In the genomic region with DNA sequence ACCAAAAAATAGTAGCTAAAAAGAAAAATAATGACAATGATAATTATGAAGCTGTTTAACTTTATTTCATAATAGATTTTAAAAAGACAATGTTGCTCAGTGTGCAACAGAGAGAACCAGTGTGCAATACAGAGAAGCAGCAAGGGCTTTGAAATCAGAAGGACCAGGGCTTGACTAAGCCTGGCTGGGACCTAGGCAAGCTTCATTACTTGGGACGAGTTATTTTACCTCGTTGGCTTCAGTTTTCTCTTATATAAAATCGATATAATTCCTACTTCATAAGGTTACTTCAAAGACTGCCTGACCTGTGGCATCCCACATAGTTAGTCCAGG, we compare ENCODE assay signal across 1 cellular context.
TF ChIP-seq lines count a peak whose summit lies in the region.

No MANE protein-coding gene starts in this region.

TF ChIP-seq in WTC11, 78 proteins besides CTCF, POLR2A, EP300 and RAD21:
- TF ChIP-seq, protein P1, sequence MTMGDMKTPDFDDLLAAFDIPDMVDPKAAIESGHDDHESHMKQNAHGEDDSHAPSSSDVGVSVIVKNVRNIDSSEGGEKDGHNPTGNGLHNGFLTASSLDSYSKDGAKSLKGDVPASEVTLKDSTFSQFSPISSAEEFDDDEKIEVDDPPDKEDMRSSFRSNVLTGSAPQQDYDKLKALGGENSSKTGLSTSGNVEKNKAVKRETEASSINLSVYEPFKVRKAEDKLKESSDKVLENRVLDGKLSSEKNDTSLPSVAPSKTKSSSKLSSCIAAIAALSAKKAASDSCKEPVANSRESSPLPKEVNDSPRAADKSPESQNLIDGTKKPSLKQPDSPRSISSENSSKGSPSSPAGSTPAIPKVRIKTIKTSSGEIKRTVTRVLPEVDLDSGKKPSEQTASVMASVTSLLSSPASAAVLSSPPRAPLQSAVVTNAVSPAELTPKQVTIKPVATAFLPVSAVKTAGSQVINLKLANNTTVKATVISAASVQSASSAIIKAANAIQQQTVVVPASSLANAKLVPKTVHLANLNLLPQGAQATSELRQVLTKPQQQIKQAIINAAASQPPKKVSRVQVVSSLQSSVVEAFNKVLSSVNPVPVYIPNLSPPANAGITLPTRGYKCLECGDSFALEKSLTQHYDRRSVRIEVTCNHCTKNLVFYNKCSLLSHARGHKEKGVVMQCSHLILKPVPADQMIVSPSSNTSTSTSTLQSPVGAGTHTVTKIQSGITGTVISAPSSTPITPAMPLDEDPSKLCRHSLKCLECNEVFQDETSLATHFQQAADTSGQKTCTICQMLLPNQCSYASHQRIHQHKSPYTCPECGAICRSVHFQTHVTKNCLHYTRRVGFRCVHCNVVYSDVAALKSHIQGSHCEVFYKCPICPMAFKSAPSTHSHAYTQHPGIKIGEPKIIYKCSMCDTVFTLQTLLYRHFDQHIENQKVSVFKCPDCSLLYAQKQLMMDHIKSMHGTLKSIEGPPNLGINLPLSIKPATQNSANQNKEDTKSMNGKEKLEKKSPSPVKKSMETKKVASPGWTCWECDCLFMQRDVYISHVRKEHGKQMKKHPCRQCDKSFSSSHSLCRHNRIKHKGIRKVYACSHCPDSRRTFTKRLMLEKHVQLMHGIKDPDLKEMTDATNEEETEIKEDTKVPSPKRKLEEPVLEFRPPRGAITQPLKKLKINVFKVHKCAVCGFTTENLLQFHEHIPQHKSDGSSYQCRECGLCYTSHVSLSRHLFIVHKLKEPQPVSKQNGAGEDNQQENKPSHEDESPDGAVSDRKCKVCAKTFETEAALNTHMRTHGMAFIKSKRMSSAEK (CRISPR knock-in tag; IDR thresholded peaks at IDR 0.05; ENCODE audit: borderline replicate concordance): no peak
- TF ChIP-seq, protein P2, sequence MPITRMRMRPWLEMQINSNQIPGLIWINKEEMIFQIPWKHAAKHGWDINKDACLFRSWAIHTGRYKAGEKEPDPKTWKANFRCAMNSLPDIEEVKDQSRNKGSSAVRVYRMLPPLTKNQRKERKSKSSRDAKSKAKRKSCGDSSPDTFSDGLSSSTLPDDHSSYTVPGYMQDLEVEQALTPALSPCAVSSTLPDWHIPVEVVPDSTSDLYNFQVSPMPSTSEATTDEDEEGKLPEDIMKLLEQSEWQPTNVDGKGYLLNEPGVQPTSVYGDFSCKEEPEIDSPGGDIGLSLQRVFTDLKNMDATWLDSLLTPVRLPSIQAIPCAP (CRISPR knock-in tag; IDR thresholded peaks at IDR 0.05): no peak
- TF ChIP-seq, protein P3, sequence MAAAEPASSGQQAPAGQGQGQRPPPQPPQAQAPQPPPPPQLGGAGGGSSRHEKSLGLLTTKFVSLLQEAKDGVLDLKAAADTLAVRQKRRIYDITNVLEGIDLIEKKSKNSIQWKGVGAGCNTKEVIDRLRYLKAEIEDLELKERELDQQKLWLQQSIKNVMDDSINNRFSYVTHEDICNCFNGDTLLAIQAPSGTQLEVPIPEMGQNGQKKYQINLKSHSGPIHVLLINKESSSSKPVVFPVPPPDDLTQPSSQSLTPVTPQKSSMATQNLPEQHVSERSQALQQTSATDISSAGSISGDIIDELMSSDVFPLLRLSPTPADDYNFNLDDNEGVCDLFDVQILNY (CRISPR knock-in tag; IDR thresholded peaks at IDR 0.05): no peak
- TF ChIP-seq NR2C2 (CRISPR knock-in tag; IDR thresholded peaks at IDR 0.05) (no peak), PRRX2 (CRISPR knock-in tag; IDR thresholded peaks at IDR 0.05) (no peak), ZNF317 (CRISPR knock-in tag; IDR thresholded peaks at IDR 0.05; ENCODE audit: borderline replicate concordance, low read depth) (no peak), OVOL2 (CRISPR knock-in tag; IDR thresholded peaks at IDR 0.05; ENCODE audit: borderline replicate concordance) (no peak), SMAD4 (CRISPR knock-in tag; IDR thresholded peaks at IDR 0.05) (no peak), RELA (CRISPR knock-in tag; IDR thresholded peaks at IDR 0.05; ENCODE audit: borderline replicate concordance) (no peak), ELF4 (CRISPR knock-in tag; IDR thresholded peaks at IDR 0.05; ENCODE audit: low read depth) (no peak)
- TF ChIP-seq, protein P4, sequence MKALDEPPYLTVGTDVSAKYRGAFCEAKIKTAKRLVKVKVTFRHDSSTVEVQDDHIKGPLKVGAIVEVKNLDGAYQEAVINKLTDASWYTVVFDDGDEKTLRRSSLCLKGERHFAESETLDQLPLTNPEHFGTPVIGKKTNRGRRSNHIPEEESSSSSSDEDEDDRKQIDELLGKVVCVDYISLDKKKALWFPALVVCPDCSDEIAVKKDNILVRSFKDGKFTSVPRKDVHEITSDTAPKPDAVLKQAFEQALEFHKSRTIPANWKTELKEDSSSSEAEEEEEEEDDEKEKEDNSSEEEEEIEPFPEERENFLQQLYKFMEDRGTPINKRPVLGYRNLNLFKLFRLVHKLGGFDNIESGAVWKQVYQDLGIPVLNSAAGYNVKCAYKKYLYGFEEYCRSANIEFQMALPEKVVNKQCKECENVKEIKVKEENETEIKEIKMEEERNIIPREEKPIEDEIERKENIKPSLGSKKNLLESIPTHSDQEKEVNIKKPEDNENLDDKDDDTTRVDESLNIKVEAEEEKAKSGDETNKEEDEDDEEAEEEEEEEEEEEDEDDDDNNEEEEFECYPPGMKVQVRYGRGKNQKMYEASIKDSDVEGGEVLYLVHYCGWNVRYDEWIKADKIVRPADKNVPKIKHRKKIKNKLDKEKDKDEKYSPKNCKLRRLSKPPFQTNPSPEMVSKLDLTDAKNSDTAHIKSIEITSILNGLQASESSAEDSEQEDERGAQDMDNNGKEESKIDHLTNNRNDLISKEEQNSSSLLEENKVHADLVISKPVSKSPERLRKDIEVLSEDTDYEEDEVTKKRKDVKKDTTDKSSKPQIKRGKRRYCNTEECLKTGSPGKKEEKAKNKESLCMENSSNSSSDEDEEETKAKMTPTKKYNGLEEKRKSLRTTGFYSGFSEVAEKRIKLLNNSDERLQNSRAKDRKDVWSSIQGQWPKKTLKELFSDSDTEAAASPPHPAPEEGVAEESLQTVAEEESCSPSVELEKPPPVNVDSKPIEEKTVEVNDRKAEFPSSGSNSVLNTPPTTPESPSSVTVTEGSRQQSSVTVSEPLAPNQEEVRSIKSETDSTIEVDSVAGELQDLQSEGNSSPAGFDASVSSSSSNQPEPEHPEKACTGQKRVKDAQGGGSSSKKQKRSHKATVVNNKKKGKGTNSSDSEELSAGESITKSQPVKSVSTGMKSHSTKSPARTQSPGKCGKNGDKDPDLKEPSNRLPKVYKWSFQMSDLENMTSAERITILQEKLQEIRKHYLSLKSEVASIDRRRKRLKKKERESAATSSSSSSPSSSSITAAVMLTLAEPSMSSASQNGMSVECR (CRISPR knock-in tag; IDR thresholded peaks at IDR 0.05; ENCODE audit: borderline replicate concordance): no peak
- TF ChIP-seq, protein P5, sequence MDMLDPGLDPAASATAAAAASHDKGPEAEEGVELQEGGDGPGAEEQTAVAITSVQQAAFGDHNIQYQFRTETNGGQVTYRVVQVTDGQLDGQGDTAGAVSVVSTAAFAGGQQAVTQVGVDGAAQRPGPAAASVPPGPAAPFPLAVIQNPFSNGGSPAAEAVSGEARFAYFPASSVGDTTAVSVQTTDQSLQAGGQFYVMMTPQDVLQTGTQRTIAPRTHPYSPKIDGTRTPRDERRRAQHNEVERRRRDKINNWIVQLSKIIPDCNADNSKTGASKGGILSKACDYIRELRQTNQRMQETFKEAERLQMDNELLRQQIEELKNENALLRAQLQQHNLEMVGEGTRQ (CRISPR knock-in tag; IDR thresholded peaks at IDR 0.05): no peak
- TF ChIP-seq, protein P6, sequence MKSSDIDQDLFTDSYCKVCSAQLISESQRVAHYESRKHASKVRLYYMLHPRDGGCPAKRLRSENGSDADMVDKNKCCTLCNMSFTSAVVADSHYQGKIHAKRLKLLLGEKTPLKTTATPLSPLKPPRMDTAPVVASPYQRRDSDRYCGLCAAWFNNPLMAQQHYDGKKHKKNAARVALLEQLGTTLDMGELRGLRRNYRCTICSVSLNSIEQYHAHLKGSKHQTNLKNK (CRISPR knock-in tag; IDR thresholded peaks at IDR 0.05): no peak
- TF ChIP-seq, protein P7, sequence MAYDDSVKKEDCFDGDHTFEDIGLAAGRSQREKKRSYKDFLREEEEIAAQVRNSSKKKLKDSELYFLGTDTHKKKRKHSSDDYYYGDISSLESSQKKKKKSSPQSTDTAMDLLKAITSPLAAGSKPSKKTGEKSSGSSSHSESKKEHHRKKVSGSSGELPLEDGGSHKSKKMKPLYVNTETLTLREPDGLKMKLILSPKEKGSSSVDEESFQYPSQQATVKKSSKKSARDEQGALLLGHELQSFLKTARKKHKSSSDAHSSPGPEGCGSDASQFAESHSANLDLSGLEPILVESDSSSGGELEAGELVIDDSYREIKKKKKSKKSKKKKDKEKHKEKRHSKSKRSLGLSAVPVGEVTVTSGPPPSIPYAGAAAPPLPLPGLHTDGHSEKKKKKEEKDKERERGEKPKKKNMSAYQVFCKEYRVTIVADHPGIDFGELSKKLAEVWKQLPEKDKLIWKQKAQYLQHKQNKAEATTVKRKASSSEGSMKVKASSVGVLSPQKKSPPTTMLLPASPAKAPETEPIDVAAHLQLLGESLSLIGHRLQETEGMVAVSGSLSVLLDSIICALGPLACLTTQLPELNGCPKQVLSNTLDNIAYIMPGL (CRISPR knock-in tag; IDR thresholded peaks at IDR 0.05): no peak
- TF ChIP-seq, protein P8, sequence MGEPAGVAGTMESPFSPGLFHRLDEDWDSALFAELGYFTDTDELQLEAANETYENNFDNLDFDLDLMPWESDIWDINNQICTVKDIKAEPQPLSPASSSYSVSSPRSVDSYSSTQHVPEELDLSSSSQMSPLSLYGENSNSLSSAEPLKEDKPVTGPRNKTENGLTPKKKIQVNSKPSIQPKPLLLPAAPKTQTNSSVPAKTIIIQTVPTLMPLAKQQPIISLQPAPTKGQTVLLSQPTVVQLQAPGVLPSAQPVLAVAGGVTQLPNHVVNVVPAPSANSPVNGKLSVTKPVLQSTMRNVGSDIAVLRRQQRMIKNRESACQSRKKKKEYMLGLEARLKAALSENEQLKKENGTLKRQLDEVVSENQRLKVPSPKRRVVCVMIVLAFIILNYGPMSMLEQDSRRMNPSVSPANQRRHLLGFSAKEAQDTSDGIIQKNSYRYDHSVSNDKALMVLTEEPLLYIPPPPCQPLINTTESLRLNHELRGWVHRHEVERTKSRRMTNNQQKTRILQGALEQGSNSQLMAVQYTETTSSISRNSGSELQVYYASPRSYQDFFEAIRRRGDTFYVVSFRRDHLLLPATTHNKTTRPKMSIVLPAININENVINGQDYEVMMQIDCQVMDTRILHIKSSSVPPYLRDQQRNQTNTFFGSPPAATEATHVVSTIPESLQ (CRISPR knock-in tag; IDR thresholded peaks at IDR 0.05): no peak
